8 cellular contexts compared by ENCODE assay signal in genomic region chr11:76444384-76445121, GRCh38. TPM values are rescaled to one million over a fixed set of nuclear protein-coding genes. Genes with fewer than 3 reads are reported as not detected.
DNase-seq lines count a peak whose midpoint lies in the region; ATAC-seq and TF ChIP-seq lines count a peak whose summit lies in the region.

Gene EMSY (plus strand): TSS chr11:76445018. CDS start chr11:76446939, 1,921 bp downstream.

- peak within 1 kb of the TSS; percentile 93 for H3K4me3 Mint-ChIP-seq in activated naive CD8-positive, alpha-beta T cell

- no peaks in the 10 kb centered on the region for H3K36me3 Mint-ChIP-seq in activated naive CD8-positive, alpha-beta T cell

- peaks cover 31% of the 10 kb centered on the region for H3K4me1 Mint-ChIP-seq in activated naive CD8-positive, alpha-beta T cell (ENCODE audit: low read depth)

- CTCF ChIA-PET in GM10248 (lab: Yijun Ruan, JAX): interaction anchor here (2.0 kb wide), 1 partner anchor 14 kb away, joined by 9 read pairs; no protein-coding TSS in a partner anchor

- peak within 1 kb of the TSS; percentile 98 for H3K27ac Mint-ChIP-seq in activated naive CD8-positive, alpha-beta T cell

- ATAC-seq in HG02623 (IDR thresholded peaks at IDR 0.05; ENCODE audit: unreplicated experiment): peak; percentile 94

- H3K27me3 Mint-ChIP-seq in activated naive CD8-positive, alpha-beta T cell: no peaks in the 10 kb centered on the region

- DNase-seq in GM10248 (ENCODE audit: extremely low spot score) (peak; percentile 94), NCI-H1105 (lab: John Stamatoyannopoulos, UW) (peak; percentile 99), SKM-1 treated with dmso at 0.1 percent for 144 hours (lab: John Stamatoyannopoulos, UW; ENCODE audit: unreplicated experiment) (peak; percentile 98), glomerular endothelial cell (ENCODE audit: extremely low read depth, low read depth, low spot score) (peak; percentile 97), occipital lobe (lab: John Stamatoyannopoulos, UW) (peak; percentile 99)

- H3K9me3 Mint-ChIP-seq in activated naive CD8-positive, alpha-beta T cell (ENCODE audit: low read depth): no peaks in the 10 kb centered on the region

- no peak for TF ChIP-seq CTCF in GM10248 (IDR thresholded peaks at IDR 0.05; ENCODE audit: control extremely low read depth, extremely low read depth, low read depth, missing control alignments)

- POLR2A ChIA-PET in GM10248 (lab: Yijun Ruan, JAX): no interaction called here

- peak within 1 kb of the TSS; percentile 80 for H3K27ac ChIP-seq in temporal lobe (ENCODE audit: low read depth, low read length)

RNA-seq across cellular contexts. Expression of gene EMSY, which starts in this region (rescaled TPM):
- total RNA-seq in glomerular endothelial cell (8.6 and 16.7 TPM in 2 replicates), occipital lobe (46.3 TPM), temporal lobe (27.0 TPM)

Comparison
In these comparisons a context has a peak if more than half of its experiments do, and no peak if none do; other contexts are left out.
1. Peak in every context shown above with its lines: DNase-seq, ATAC-seq and H3K27ac ChIP-seq.